Comparison of ENCODE assay signal across 16 cellular contexts in the genomic region with DNA sequence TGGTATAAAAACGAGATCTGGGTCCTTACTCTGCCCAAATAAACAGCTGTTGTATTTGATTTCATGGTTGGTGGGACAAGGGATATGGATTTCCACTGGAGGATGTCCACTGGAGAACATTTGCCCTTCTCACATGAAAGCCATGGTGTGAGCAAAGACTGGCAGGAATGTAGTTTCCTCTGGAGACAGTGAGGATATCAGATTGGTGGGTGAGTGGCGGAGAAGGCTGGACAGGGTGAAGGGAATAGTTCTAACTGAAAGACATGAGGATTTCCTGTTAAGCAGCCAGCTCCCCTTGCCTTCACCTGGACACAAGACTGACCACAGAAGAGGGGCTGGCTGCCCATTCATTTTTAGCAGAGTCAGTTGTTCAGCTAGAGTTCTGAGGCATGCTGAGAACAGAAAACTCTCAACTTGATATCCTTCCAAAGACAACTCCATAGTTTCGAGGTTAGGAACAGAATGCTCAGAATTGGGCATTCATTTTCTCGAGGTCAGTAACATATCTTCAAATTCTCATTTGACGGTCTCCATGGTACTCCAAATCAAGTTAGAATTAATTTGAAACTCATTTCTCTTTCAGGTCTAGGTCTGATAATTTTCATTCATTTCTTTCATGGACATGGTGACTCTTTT.
A peak's percentile ranks its signal among the peaks of the same experiment; 100 is the strongest.
DNase-seq lines count a peak whose midpoint lies in the region; ATAC-seq and TF ChIP-seq lines count a peak whose summit lies in the region.
"Had no signal": no experiment of that assay in that cellular context is flagged by ENCODE, and none has a peak within 500 bp of the region (broad histone marks: within the 10 kb centered on the region; RNA-seq: fewer than 3 reads in every experiment).

No MANE protein-coding gene starts in this region.

- H3K56ac ChIP-seq in IMR-90 (ENCODE audit: extremely low read depth, insufficient read depth, low read length) (no peak overlapping the region), H9 (ENCODE audit: insufficient read length, low read depth, low read length) (no peak overlapping the region)

- H2BK5ac ChIP-seq in IMR-90 (ENCODE audit: low read depth, low read length, poor library complexity, severe bottlenecking) (no peak overlapping the region), H9 (ENCODE audit: insufficient read length, low read length) (no peak overlapping the region)

- H3K9me3 Mint-ChIP-seq in H9, result peaks cover 0 to 3% of the 10 kb centered on the region in 2 experiments; a peak in 1 of 5 replicates
- H3K9me3 Mint-ChIP-seq: CD4-positive, alpha-beta T cell; GM23338; HFFc6 had no signal

- H3K36me3 ChIP-seq in IMR-90 (ENCODE audit: control insufficient read depth, insufficient read depth, low read length) (no peaks in the 10 kb centered on the region), osteoblast (ENCODE audit: insufficient read depth, low read length) (no peaks in the 10 kb centered on the region), thyroid gland (no peaks in the 10 kb centered on the region)

- H2BK20ac ChIP-seq in IMR-90 (ENCODE audit: low read depth, low read length) (peak overlapping the region; percentile 39; the same call in 1 of the 2 replicates), H9 (ENCODE audit: low read depth, low read length, poor library complexity, severe bottlenecking) (no peak overlapping the region)

- peak overlapping the region; percentile 66 for H2AK5ac ChIP-seq in IMR-90 (ENCODE audit: low read depth, low read length)
- no peak overlapping the region for H2AK5ac ChIP-seq in H9 (ENCODE audit: insufficient read length, low read length)

- in situ Hi-C loops in IMR-90 (cut with MboI; ENCODE audit: low sequenced_read_pairs), result no loop called here
- in situ Hi-C loops in astrocyte of the spinal cord (cut with HindIII; ENCODE audit: low sequenced_read_pairs), result no loop called here

- no peak overlapping the region for H3K23ac ChIP-seq in IMR-90 (ENCODE audit: low read depth, low read length)
- no peak overlapping the region for H3K23ac ChIP-seq in H9 (ENCODE audit: insufficient read length, low read depth, low read length)

- peak overlapping the region; percentile 53; the same call in 1 of the 3 replicates for H2BK15ac ChIP-seq in IMR-90 (ENCODE audit: low read depth, low read length)
- no peak overlapping the region for H2BK15ac ChIP-seq in H9 (ENCODE audit: low read depth, low read length)

- H3K14ac ChIP-seq in IMR-90 (replicated peaks; ENCODE audit: low read depth, low read length) (peak overlapping the region; percentile 14; the same call in 1 of the 2 replicates), H9 (ENCODE audit: insufficient read depth, low read length) (no peak overlapping the region)

- H3K79me2 ChIP-seq in osteoblast (ENCODE audit: insufficient read depth, low read length) (no peaks in the 10 kb centered on the region), H9 (ENCODE audit: insufficient read depth, low read length) (no peaks in the 10 kb centered on the region)

- H2AK9ac ChIP-seq in IMR-90 (replicated peaks; ENCODE audit: low read depth, low read length, poor library complexity), result no peak overlapping the region

- no peaks in the 10 kb centered on the region for H3K4me1 Mint-ChIP-seq in H9
- H3K4me1 Mint-ChIP-seq: GM23338 had no signal

- intact Hi-C loops in IMR-90 (cut with micrococcal nuclease), result no loop called here
- intact Hi-C loops in thyroid gland (cut with DNase I), result no loop called here

- no peak overlapping the region for H3K4me3 Mint-ChIP-seq in H9
- H3K4me3 Mint-ChIP-seq: CD4-positive, alpha-beta T cell; GM23338; HFFc6 had no signal

- TF ChIP-seq CTCF in IMR-90 (conservative IDR thresholded peaks at IDR 0.05; ENCODE audit: low read depth, low read length) (no peak), astrocyte of the spinal cord (IDR thresholded peaks at IDR 0.05; ENCODE audit: low read depth, low read length) (no peak), osteoblast (IDR thresholded peaks at IDR 0.05; ENCODE audit: extremely low read depth, low read depth, low read length) (no peak), thyroid gland (IDR thresholded peaks at IDR 0.05) (no peak), H9 (conservative IDR thresholded peaks at IDR 0.05) (no peak)

- H3K27me3 Mint-ChIP-seq in H9 (ENCODE audit: low read depth), result no peaks in the 10 kb centered on the region
- H3K27me3 Mint-ChIP-seq: CD4-positive, alpha-beta T cell had no signal

- no peak overlapping the region for H2BK12ac ChIP-seq in H9 (ENCODE audit: insufficient read length, low read depth, low read length)

- H4K5ac ChIP-seq in IMR-90 (ENCODE audit: low read depth, low read length) (no peak overlapping the region), H9 (ENCODE audit: insufficient read length, low read depth, low read length) (no peak overlapping the region)

- H3K9me1 ChIP-seq in IMR-90 (ENCODE audit: insufficient read depth, low read length), result peaks cover 6% of the 10 kb centered on the region

- DNase-seq in IMR-90, result no peak
- DNase-seq in astrocyte of the spinal cord (ENCODE audit: low read depth, low spot score), result peak; percentile 61
- DNase-seq in osteoblast (ENCODE audit: insufficient read length, low spot score, missing footprints), result peak; percentile 50
- DNase-seq in thyroid gland, result peak; percentile 11 to 29
- no peak for DNase-seq in H9
- no peak for DNase-seq in Kasumi-1 (lab: John Stamatoyannopoulos, UW)
- no peak for DNase-seq in NCI-H526 treated with DMSO at 0.1 percent for 48 hours (lab: John Stamatoyannopoulos, UW)
- DNase-seq: AML-193; Caco-2; CD4-positive, alpha-beta T cell; HFFc6 had no signal

- H3K4me1 ChIP-seq in IMR-90 (ENCODE audit: control insufficient read depth, insufficient read depth, low read length) (peaks cover 8% of the 10 kb centered on the region), osteoblast (ENCODE audit: insufficient read depth, low read length) (peaks cover 13% of the 10 kb centered on the region), thyroid gland (no peaks in the 10 kb centered on the region), H9 (ENCODE audit: insufficient read depth, low read length) (no peaks in the 10 kb centered on the region)

- no peak for TF ChIP-seq POLR2A in IMR-90 (IDR thresholded peaks at IDR 0.05; ENCODE audit: low read depth, low read length)
- TF ChIP-seq POLR2A in thyroid gland (IDR thresholded peaks at IDR 0.05), result no peak

- no peak overlapping the region; a peak in 1 of 4 replicates for H4K8ac ChIP-seq in IMR-90 (ENCODE audit: low read depth in 2 of 2, low read length in 2 of 2)
- no peak overlapping the region for H4K8ac ChIP-seq in H9 (replicated peaks; ENCODE audit: insufficient read length, low read depth, low read length)

- POLR2A ChIA-PET in IMR-90 (lab: Charles Lee; ENCODE audit: unreplicated experiment), result no interaction called here

- H3K9me3 ChIP-seq in IMR-90 (ENCODE audit: control insufficient read depth, insufficient read depth, low read length) (no peaks in the 10 kb centered on the region), osteoblast (ENCODE audit: low read depth, low read length) (no peaks in the 10 kb centered on the region), thyroid gland (no peaks in the 10 kb centered on the region), H9 (ENCODE audit: control insufficient read depth, low read depth, low read length) (no peaks in the 10 kb centered on the region)
- H3K9me3 ChIP-seq: A549 had no signal

- dilution Hi-C loops in IMR-90 (cut with HindIII; ENCODE audit: low sequenced_read_pairs, unreplicated experiment), result no loop called here

- BruUV-seq in IMR-90 (replicated peaks; lab: Mats Ljungman, UMichigan), result no TSS peak

- H3K27ac ChIP-seq in IMR-90 (ENCODE audit: insufficient read depth, low read length), result no peak overlapping the region
- H3K27ac ChIP-seq in osteoblast (ENCODE audit: low read depth, low read length), result no peak overlapping the region
- no peak overlapping the region for H3K27ac ChIP-seq in thyroid gland
- no peak overlapping the region for H3K27ac ChIP-seq in H9 (ENCODE audit: insufficient read length, low read depth, low read length)
- H3K27ac ChIP-seq: 22Rv1, A549, C4-2B had no signal

- H2BK120ac ChIP-seq in IMR-90 (ENCODE audit: low read depth, low read length) (peak overlapping the region; percentile 78), H9 (ENCODE audit: low read depth, low read length, poor library complexity, severe bottlenecking) (no peak overlapping the region)

- H3K79me1 ChIP-seq in IMR-90 (ENCODE audit: low read depth in 1 of 2, low read length in 2 of 2), result no peaks in the 10 kb centered on the region
- H3K79me1 ChIP-seq in H9 (ENCODE audit: insufficient read depth, low read depth, low read length, poor library complexity, severe bottlenecking), result no peaks in the 10 kb centered on the region

- H3K36me3 Mint-ChIP-seq in H9 (ENCODE audit: insufficient read depth in 1 of 3, low read depth in 3 of 3), result no peaks in the 10 kb centered on the region

- no peak overlapping the region for H3T11ph ChIP-seq in H9 (ENCODE audit: low read length)

- H3K27me3 ChIP-seq in IMR-90 (ENCODE audit: control insufficient read depth, insufficient read depth, low read length) (no peaks in the 10 kb centered on the region), osteoblast (ENCODE audit: insufficient read depth, low read length) (no peaks in the 10 kb centered on the region), thyroid gland (no peaks in the 10 kb centered on the region), H9 (ENCODE audit: insufficient read depth, low read length) (no peaks in the 10 kb centered on the region)

- TF ChIP-seq RAD21 in IMR-90 (IDR thresholded peaks at IDR 0.05; ENCODE audit: low read length), result no peak

- no peak overlapping the region for H3K27ac Mint-ChIP-seq in H9
- H3K27ac Mint-ChIP-seq: CD4-positive, alpha-beta T cell; GM23338; HFFc6 had no signal

- H2AFZ ChIP-seq in IMR-90 (replicated peaks; ENCODE audit: low read length, poor library complexity) (peak overlapping the region; percentile 45), osteoblast (ENCODE audit: low read length) (peak overlapping the region; percentile 30), H9 (ENCODE audit: low read length) (no peak overlapping the region)
- H2AFZ ChIP-seq: GM23338 had no signal

- H3K18ac ChIP-seq in IMR-90 (ENCODE audit: low read depth, low read length), result peak overlapping the region; percentile 2; the same call in 1 of the 2 replicates
- H3K18ac ChIP-seq in H9 (ENCODE audit: insufficient read length, low read depth, low read length), result no peak overlapping the region

- H3K23me2 ChIP-seq in H9 (ENCODE audit: insufficient read length, low read depth, low read length, poor library complexity, severe bottlenecking), result no peaks in the 10 kb centered on the region

- ATAC-seq in IMR-90 (ENCODE audit: low read depth), result no peak
- ATAC-seq: A549, GM23338, HCT116 had no signal

- no CpG with 5 or more reads among the region's 5 CpGs for WGBS in IMR-90 (ENCODE audit: extremely low coverage in 2 of 2, insufficient read length in 1 of 2), 2 experiments
- WGBS in thyroid gland, 2 donors, result 61 to 62% methylated on average over 5 of the region's 5 CpGs
- no CpG with 5 or more reads among the region's 5 CpGs for WGBS in H9 (ENCODE audit: extremely low coverage, insufficient read length, low lambda C conversion rate)

- no peaks in the 10 kb centered on the region for H4K20me1 ChIP-seq in IMR-90 (ENCODE audit: insufficient read depth, low read length)
- H4K20me1 ChIP-seq in osteoblast (ENCODE audit: insufficient read depth, low read length), result no peaks in the 10 kb centered on the region
- H4K20me1 ChIP-seq in H9 (ENCODE audit: control insufficient read depth, insufficient read depth, insufficient read length), result no peaks in the 10 kb centered on the region

- H4K91ac ChIP-seq in IMR-90 (ENCODE audit: insufficient read depth, low read depth, low read length), result no peak overlapping the region
- H4K91ac ChIP-seq in H9 (ENCODE audit: insufficient read length, low read depth, low read length), result no peak overlapping the region

- H3K4me2 ChIP-seq in IMR-90 (ENCODE audit: low read depth, low read length) (no peak overlapping the region), osteoblast (ENCODE audit: insufficient read depth, low read length) (no peak overlapping the region), H9 (ENCODE audit: insufficient read depth, insufficient read length, low read length) (no peak overlapping the region)
- H3K4me2 ChIP-seq: A549, GM23338 had no signal

- CTCF ChIA-PET in IMR-90 (lab: Yijun Ruan, JAX), result interaction anchor here (0.7 kb wide), 1 partner anchor 14 kb away, joined by 3 read pairs; no protein-coding TSS in a partner anchor

- H3K4me3 ChIP-seq in IMR-90 (ENCODE audit: insufficient read depth, low read depth, low read length), result no peak overlapping the region
- no peak overlapping the region for H3K4me3 ChIP-seq in astrocyte of the spinal cord (ENCODE audit: low read depth, low read length)
- H3K4me3 ChIP-seq in osteoblast (ENCODE audit: insufficient read depth, low read length), result no peak overlapping the region
- H3K4me3 ChIP-seq in thyroid gland (replicated peaks in 1 of 3), result no peak overlapping the region
- H3K4me3 ChIP-seq: A549, GM23338 had no signal

- H3K4ac ChIP-seq in IMR-90 (ENCODE audit: low read depth, low read length) (peak overlapping the region; percentile 40; the same call in 1 of the 2 replicates), H9 (ENCODE audit: low read depth, low read length) (no peak overlapping the region)

- no peak overlapping the region for H3K9ac ChIP-seq in IMR-90 (ENCODE audit: low read depth, low read length)
- no peak overlapping the region for H3K9ac ChIP-seq in H9 (ENCODE audit: extremely low read depth, insufficient read length, low read length)

Comparison
In these comparisons a context has a peak if more than half of its experiments do, and no peak if none do; other contexts are left out.
1. DNase-seq: peak in astrocyte of the spinal cord (single experiment), osteoblast (single experiment) and thyroid gland (2 of 2); none in IMR-90 (single experiment), H9 (single experiment), Kasumi-1 (0 of 2) and NCI-H526 treated with DMSO at 0.1 percent for 48 hours (single experiment).